ENCODE assay signal across 23 cellular contexts in genomic region chr22:47019012-47019790, GRCh38.
A peak's percentile ranks its signal among the peaks of the same experiment; 100 is the strongest.
DNase-seq lines count a peak whose midpoint lies in the region; ATAC-seq and TF ChIP-seq lines count a peak whose summit lies in the region.
"Had no signal": no experiment of that assay in that cellular context is flagged by ENCODE, and none has a peak within 500 bp of the region (broad histone marks: within the 10 kb centered on the region; RNA-seq: fewer than 3 reads in every experiment).

No MANE protein-coding gene starts in this region.

- H3K9ac ChIP-seq in mesenchymal stem cell (ENCODE audit: low read length), result no peak overlapping the region
- H3K9ac ChIP-seq: BLaER1 had no signal

- H3K9me3 ChIP-seq in right atrium auricular region (no peaks in the 10 kb centered on the region), mesenchymal stem cell (ENCODE audit: control insufficient read depth, low read length) (no peaks in the 10 kb centered on the region)
- H3K9me3 ChIP-seq: left ventricle myocardium inferior, SJCRH30, tibial artery had no signal

- no peak overlapping the region for H3K23ac ChIP-seq in mesenchymal stem cell (ENCODE audit: low read length in 2 of 2)

- no peak overlapping the region for H2BK5ac ChIP-seq in mesenchymal stem cell (ENCODE audit: low read depth, low read length, poor library complexity, severe bottlenecking)

- H2BK15ac ChIP-seq in mesenchymal stem cell (ENCODE audit: low read depth, poor library complexity, severe bottlenecking), result no peak overlapping the region

- H3K27ac ChIP-seq in right atrium auricular region, result no peak overlapping the region
- no peak overlapping the region for H3K27ac ChIP-seq in mesenchymal stem cell (ENCODE audit: low read length, poor library complexity, severe bottlenecking)
- H3K27ac ChIP-seq: BLaER1, left ventricle myocardium inferior, SJCRH30, tibial artery, WERI-Rb-1 had no signal

- H3K18ac ChIP-seq in mesenchymal stem cell (ENCODE audit: low read depth in 1 of 2, low read length in 2 of 2), result no peak overlapping the region

- no peak overlapping the region for H3K14ac ChIP-seq in mesenchymal stem cell (ENCODE audit: low read length in 2 of 2)

- ATAC-seq in left cardiac atrium, result peak; percentile 53 to 63
- ATAC-seq in sciatic nerve, result no peak
- ATAC-seq: activated CD8-positive, alpha-beta T cell treated with anti-CD3 and anti-CD28 coated beads for 36 hours had no signal

- H3K4me1 ChIP-seq in right atrium auricular region, result peaks cover 0 to 5% of the 10 kb centered on the region in 2 donors
- H3K4me1 ChIP-seq in mesenchymal stem cell (ENCODE audit: control insufficient read depth, insufficient read depth, low read depth, low read length), result peaks cover 8% of the 10 kb centered on the region
- H3K4me1 ChIP-seq: SJCRH30, tibial artery had no signal

- H3K4me3 ChIP-seq in right atrium auricular region (no peak overlapping the region), mesenchymal stem cell (ENCODE audit: insufficient read depth in 1 of 2, low read depth in 1 of 2, low read length in 2 of 2) (no peak overlapping the region)
- H3K4me3 ChIP-seq: BLaER1, left ventricle myocardium inferior, SJCRH30, tibial artery had no signal

- no peaks in the 10 kb centered on the region for H3K36me3 ChIP-seq in right atrium auricular region
- H3K36me3 ChIP-seq in mesenchymal stem cell (ENCODE audit: control insufficient read depth in 1 of 2, insufficient read depth in 2 of 2, low read depth in 1 of 2, low read length in 2 of 2), result peaks cover 4 to 30% of the 10 kb centered on the region in 2 experiments
- H3K36me3 ChIP-seq: SJCRH30, WERI-Rb-1 had no signal

- H2AFZ ChIP-seq in mesenchymal stem cell (ENCODE audit: low read depth, low read length), result no peak overlapping the region

- no peak overlapping the region for H3K4me2 ChIP-seq in mesenchymal stem cell (ENCODE audit: low read length, poor library complexity, severe bottlenecking)
- H3K4me2 ChIP-seq: BLaER1 had no signal

- no peaks in the 10 kb centered on the region for H3K27me3 ChIP-seq in right atrium auricular region
- H3K27me3 ChIP-seq in mesenchymal stem cell (ENCODE audit: control insufficient read depth in 1 of 2, insufficient read depth in 1 of 2, low read length in 2 of 2), result no peaks in the 10 kb centered on the region
- H3K27me3 ChIP-seq: BLaER1, SJCRH30, tibial artery had no signal

- no peak for TF ChIP-seq CTCF in right atrium auricular region (IDR thresholded peaks at IDR 0.05)

- H2BK120ac ChIP-seq in mesenchymal stem cell (ENCODE audit: low read depth, low read length), result no peak overlapping the region

- H3K79me1 ChIP-seq in mesenchymal stem cell (replicated peaks; ENCODE audit: low read length, poor library complexity, severe bottlenecking), result peaks cover 37% of the 10 kb centered on the region

- no peak overlapping the region for H4K91ac ChIP-seq in mesenchymal stem cell (ENCODE audit: low read length)

- H2AK5ac ChIP-seq in mesenchymal stem cell (ENCODE audit: low read length, severe bottlenecking), result no peak overlapping the region

- WGBS in mesenchymal stem cell, result 97% methylated on average over 20 of the region's 22 CpGs

- H3K4ac ChIP-seq in mesenchymal stem cell (ENCODE audit: low read depth in 1 of 2, low read length in 2 of 2), result no peak overlapping the region

- intact Hi-C loops in left cardiac atrium (cut with DNase I), result no loop called here
- intact Hi-C loops in sciatic nerve (cut with DNase I), result no loop called here

- H2BK12ac ChIP-seq in mesenchymal stem cell (ENCODE audit: low read length in 2 of 2), result no peak overlapping the region

- no peak overlapping the region for H4K8ac ChIP-seq in mesenchymal stem cell (ENCODE audit: low read length)

- DNase-seq in left cardiac atrium (no peak), right atrium auricular region (ENCODE audit: low spot score) (no peak), left kidney (ENCODE audit: low read depth, low spot score) (peak; percentile 39), sciatic nerve (ENCODE audit: low spot score) (peak; percentile 49), NCI-H69 (lab: John Stamatoyannopoulos, UW) (no peak), mesenchymal stem cell (no peak), foreskin melanocyte (no peak)
- DNase-seq: activated CD8-positive, alpha-beta memory T cell treated with anti-CD3 and anti-CD28 coated beads, Interleukin-2, amount 50 U/mL, for 48 hours; activated CD8-positive, alpha-beta T cell treated with anti-CD3 and anti-CD28 coated beads for 36 hours; activated gamma-delta T cell; EL; erythroblast; left ventricle myocardium inferior; midbrain; naive B cell; NCI-H1092; NCI-H1694; NCI-H446 treated with DMSO at 0.1 percent for 48 hours; SJCRH30; stimulated activated naive CD4-positive, alpha-beta T cell treated with Interleukin-2 at 50 U/mL for 16 hours; WERI-Rb-1 had no signal

Comparison
In these comparisons a context has a peak if more than half of its experiments do, and no peak if none do; other contexts are left out.
1. DNase-seq: peak in left kidney (single experiment) and sciatic nerve (single experiment); none in left cardiac atrium (single experiment), right atrium auricular region (single experiment), NCI-H69 (single experiment), mesenchymal stem cell (single experiment) and foreskin melanocyte (single experiment).